ENCODE assay signal across 9 cellular contexts in genomic region chr11:18705651-18706281, GRCh38. TPM values are rescaled to one million over a fixed set of nuclear protein-coding genes. Genes with fewer than 3 reads are reported as not detected.
DNase-seq lines count a peak whose midpoint lies in the region; ATAC-seq and TF ChIP-seq lines count a peak whose summit lies in the region.
"Had no signal": no experiment of that assay in that cellular context is flagged by ENCODE, and none has a peak within 500 bp of the region (broad histone marks: within the 10 kb centered on the region; RNA-seq: fewer than 3 reads in every experiment).

No MANE protein-coding gene starts in this region.

- peaks cover 56% of the 10 kb centered on the region for H3K27me3 Mint-ChIP-seq in T-helper 2 cell treated with Interferon-gamma antibody and Interleukin-4, amounts not matched to agents 5 μg/mL and 100 μg/mL, for 36 hours (ENCODE audit: low read depth)
- H3K27me3 Mint-ChIP-seq in naive thymus-derived CD8-positive, alpha-beta T cell, result peaks cover 0 to 1% (median 0%) of the 10 kb centered on the region in 5 donors

- ATAC-seq in naive thymus-derived CD8-positive, alpha-beta T cell, result peak; percentile 42 to 71
- ATAC-seq in HG02610 (IDR thresholded peaks at IDR 0.05; ENCODE audit: unreplicated experiment) (no peak), HG03097 (IDR thresholded peaks at IDR 0.05; ENCODE audit: low FRiP score, unreplicated experiment) (no peak)

- H3K36me3 Mint-ChIP-seq in T-helper 2 cell treated with Interferon-gamma antibody and Interleukin-4, amounts not matched to agents 5 μg/mL and 100 μg/mL, for 36 hours (ENCODE audit: low read depth), result no peaks in the 10 kb centered on the region
- no peaks in the 10 kb centered on the region for H3K36me3 Mint-ChIP-seq in naive thymus-derived CD8-positive, alpha-beta T cell

- POLR2A ChIA-PET in naive thymus-derived CD8-positive, alpha-beta T cell (lab: Charles Lee), result interaction anchor here (0.6 to 3.0 kb wide), 6 partner anchors 16 to 179 kb away, joined by 4 to 20 read pairs (median 8); partner anchors contain the start of genes SPTY2D1 and TSG101

- in situ Hi-C loops in GM13976 (cut with MboI; ENCODE audit: low sequenced_read_pairs, unreplicated experiment), result no loop called here

- no peaks in the 10 kb centered on the region for H3K9me3 Mint-ChIP-seq in T-helper 2 cell treated with Interferon-gamma antibody and Interleukin-4, amounts not matched to agents 5 μg/mL and 100 μg/mL, for 36 hours
- no peaks in the 10 kb centered on the region for H3K9me3 Mint-ChIP-seq in naive thymus-derived CD8-positive, alpha-beta T cell

- peaks cover 14% of the 10 kb centered on the region for H3K4me1 Mint-ChIP-seq in T-helper 2 cell treated with Interferon-gamma antibody and Interleukin-4, amounts not matched to agents 5 μg/mL and 100 μg/mL, for 36 hours (ENCODE audit: low read depth)
- H3K4me1 Mint-ChIP-seq in naive thymus-derived CD8-positive, alpha-beta T cell, result peaks cover 18 to 28% (median 26%) of the 10 kb centered on the region in 4 donors

- no peak for TF ChIP-seq CTCF in epithelial cell of esophagus (IDR thresholded peaks at IDR 0.05; ENCODE audit: insufficient read depth, low read depth, low read length, missing control alignments)
- no peak for TF ChIP-seq CTCF in GM13976 (IDR thresholded peaks at IDR 0.05; ENCODE audit: borderline replicate concordance, control extremely low read depth, extremely low read depth, insufficient read depth, missing control alignments)

- H3K4me3 ChIP-seq in epithelial cell of esophagus (ENCODE audit: low read length), result peak overlapping the region; percentile 55

- H3K4me3 Mint-ChIP-seq in T-helper 2 cell treated with Interferon-gamma antibody and Interleukin-4, amounts not matched to agents 5 μg/mL and 100 μg/mL, for 36 hours, result peak overlapping the region; percentile 54
- peak overlapping the region; percentile 74 to 100 (median 91) for H3K4me3 Mint-ChIP-seq in naive thymus-derived CD8-positive, alpha-beta T cell

- H3K27ac Mint-ChIP-seq in T-helper 2 cell treated with Interferon-gamma antibody and Interleukin-4, amounts not matched to agents 5 μg/mL and 100 μg/mL, for 36 hours, result no peak overlapping the region
- peak overlapping the region; percentile 12 to 98 (median 82) for H3K27ac Mint-ChIP-seq in naive thymus-derived CD8-positive, alpha-beta T cell

- DNase-seq in DMS53 treated with DMSO at 0.1 percent for 48 hours (lab: John Stamatoyannopoulos, UW; ENCODE audit: unreplicated experiment), result peak; percentile 23
- no peak for DNase-seq in T-helper 2 cell treated with Interferon-gamma antibody and Interleukin-4, amounts not matched to agents 5 μg/mL and 100 μg/mL, for 36 hours (ENCODE audit: low spot score)
- no peak for DNase-seq in epithelial cell of esophagus (ENCODE audit: low read depth)
- peak in 6 of 10 donors; percentile 10 to 40 (median 30) for DNase-seq in naive thymus-derived CD8-positive, alpha-beta T cell
- no peak for DNase-seq in GM13976 (ENCODE audit: low spot score)
- no peak for DNase-seq in D341Med (ENCODE audit: low spot score)

RNA-seq across cellular contexts. Expression of gene TMEM86A, which starts 7.2 kb away (rescaled TPM):
- 1 to 10 TPM; 4.6 to 6.7 TPM for total RNA-seq in naive thymus-derived CD8-positive, alpha-beta T cell
- polyA plus RNA-seq in naive thymus-derived CD8-positive, alpha-beta T cell, result 1 to 10 TPM in 2 of 3 donors, under 1 TPM in 1; 0.43 to 1.9 (median 1.2) TPM

RNA-seq across cellular contexts. Expression of gene IGSF22, which starts 20.2 kb away (rescaled TPM):
- 1 to 10 TPM; 4.1 to 5.4 TPM for total RNA-seq in naive thymus-derived CD8-positive, alpha-beta T cell
- polyA plus RNA-seq in naive thymus-derived CD8-positive, alpha-beta T cell, result 1 to 10 TPM; 2.3 to 5.3 (median 4.6) TPM
- total RNA-seq: subcutaneous adipose tissue had no signal

Comparison
In these comparisons a context has a peak if more than half of its experiments do, and no peak if none do; other contexts are left out.
1. DNase-seq: peak in DMS53 treated with DMSO at 0.1 percent for 48 hours (single experiment) and naive thymus-derived CD8-positive, alpha-beta T cell (6 of 10); none in T-helper 2 cell treated with Interferon-gamma antibody and Interleukin-4, amounts not matched to agents 5 μg/mL and 100 μg/mL, for 36 hours (single experiment), epithelial cell of esophagus (single experiment), GM13976 (single experiment) and D341Med (single experiment).
2. ATAC-seq: peak in naive thymus-derived CD8-positive, alpha-beta T cell (2 of 2); none in HG02610 (single experiment) and HG03097 (single experiment).